Comparison of ENCODE assay signal across 3 cellular contexts in genomic region chr5:171639236-171639635, GRCh38.
TF ChIP-seq lines count a peak whose summit lies in the region.

No MANE protein-coding gene starts in this region.

TF ChIP-seq in SK-N-SH, 30 proteins besides CTCF, POLR2A, EP300 and RAD21:
- TF ChIP-seq PBX3 (IDR thresholded peaks at IDR 0.05) (0 out of 2 replicates have a peak, but pooled peaks have one; percentile 4), RXRA (IDR thresholded peaks at IDR 0.05; ENCODE audit: borderline replicate concordance, low read depth) (no peak)

TF ChIP-seq in SK-N-SH treated with all-trans-retinoic acid at 6 μM for 48 hours, 23 proteins besides CTCF, POLR2A, EP300 and RAD21 (continued from another document):
- no peak for TF ChIP-seq POU6F1 (CRISPR knock-in tag; IDR thresholded peaks at IDR 0.05; ENCODE audit: borderline replicate concordance, low read depth)
- TF ChIP-seq PPARA (CRISPR knock-in tag; IDR thresholded peaks at IDR 0.05; ENCODE audit: borderline replicate concordance), result no peak
- TF ChIP-seq TOX (CRISPR knock-in tag; IDR thresholded peaks at IDR 0.05; ENCODE audit: borderline replicate concordance), result no peak
- TF ChIP-seq, protein P1, sequence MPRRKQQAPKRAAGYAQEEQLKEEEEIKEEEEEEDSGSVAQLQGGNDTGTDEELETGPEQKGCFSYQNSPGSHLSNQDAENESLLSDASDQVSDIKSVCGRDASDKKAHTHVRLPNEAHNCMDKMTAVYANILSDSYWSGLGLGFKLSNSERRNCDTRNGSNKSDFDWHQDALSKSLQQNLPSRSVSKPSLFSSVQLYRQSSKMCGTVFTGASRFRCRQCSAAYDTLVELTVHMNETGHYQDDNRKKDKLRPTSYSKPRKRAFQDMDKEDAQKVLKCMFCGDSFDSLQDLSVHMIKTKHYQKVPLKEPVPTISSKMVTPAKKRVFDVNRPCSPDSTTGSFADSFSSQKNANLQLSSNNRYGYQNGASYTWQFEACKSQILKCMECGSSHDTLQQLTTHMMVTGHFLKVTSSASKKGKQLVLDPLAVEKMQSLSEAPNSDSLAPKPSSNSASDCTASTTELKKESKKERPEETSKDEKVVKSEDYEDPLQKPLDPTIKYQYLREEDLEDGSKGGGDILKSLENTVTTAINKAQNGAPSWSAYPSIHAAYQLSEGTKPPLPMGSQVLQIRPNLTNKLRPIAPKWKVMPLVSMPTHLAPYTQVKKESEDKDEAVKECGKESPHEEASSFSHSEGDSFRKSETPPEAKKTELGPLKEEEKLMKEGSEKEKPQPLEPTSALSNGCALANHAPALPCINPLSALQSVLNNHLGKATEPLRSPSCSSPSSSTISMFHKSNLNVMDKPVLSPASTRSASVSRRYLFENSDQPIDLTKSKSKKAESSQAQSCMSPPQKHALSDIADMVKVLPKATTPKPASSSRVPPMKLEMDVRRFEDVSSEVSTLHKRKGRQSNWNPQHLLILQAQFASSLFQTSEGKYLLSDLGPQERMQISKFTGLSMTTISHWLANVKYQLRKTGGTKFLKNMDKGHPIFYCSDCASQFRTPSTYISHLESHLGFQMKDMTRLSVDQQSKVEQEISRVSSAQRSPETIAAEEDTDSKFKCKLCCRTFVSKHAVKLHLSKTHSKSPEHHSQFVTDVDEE (CRISPR knock-in tag; IDR thresholded peaks at IDR 0.05), result no peak
- TF ChIP-seq CSRNP3 (CRISPR knock-in tag; IDR thresholded peaks at IDR 0.05), result no peak
- no peak for TF ChIP-seq ZNF70 (CRISPR knock-in tag; IDR thresholded peaks at IDR 0.05)
- TF ChIP-seq BACH2 (CRISPR knock-in tag; IDR thresholded peaks at IDR 0.05; ENCODE audit: borderline replicate concordance), result no peak
- TF ChIP-seq SNAI2 (CRISPR knock-in tag; IDR thresholded peaks at IDR 0.05), result no peak
- TF ChIP-seq ARNTL (CRISPR knock-in tag; IDR thresholded peaks at IDR 0.05; ENCODE audit: borderline replicate concordance, low read depth), result no peak
- no peak for TF ChIP-seq CSDC2 (CRISPR knock-in tag; IDR thresholded peaks at IDR 0.05)

TF ChIP-seq in HepG2, 621 proteins besides CTCF, POLR2A, EP300 and RAD21 (continued from another document):
- no peak for TF ChIP-seq PAXIP1 (CRISPR knock-in tag; conservative IDR thresholded peaks at IDR 0.05)
TF ChIP-seq in HepG2: peak in this region for 0.
